In genomic region chr19:5959260-5960004, GRCh38 we compare ENCODE assay signal across 12 cellular contexts. TPM values are rescaled to one million over a fixed set of nuclear protein-coding genes. Genes with fewer than 3 reads are reported as not detected.
DNase-seq lines count a peak whose midpoint lies in the region; ATAC-seq, FAIRE-seq and TF ChIP-seq lines count a peak whose summit lies in the region.
"Had no signal": no experiment of that assay in that cellular context is flagged by ENCODE, and none has a peak within 500 bp of the region (broad histone marks: within the 10 kb centered on the region; RNA-seq: fewer than 3 reads in every experiment).

No MANE protein-coding gene starts in this region.

- WGBS in pancreas, 2 donors, result 51 to 56% methylated on average over 14 of the region's 14 CpGs

- H3K27me3 ChIP-seq in CD4-positive, CD25-positive, alpha-beta regulatory T cell (ENCODE audit: control insufficient read depth, insufficient read depth, low read length), result no peaks in the 10 kb centered on the region
- H3K27me3 ChIP-seq in pancreas, result no peaks in the 10 kb centered on the region
- H3K27me3 ChIP-seq: SJSA1 had no signal

- intact Hi-C loops in pancreas (cut with DNase I), result no loop called here

- no peak for TF ChIP-seq CTCF in endothelial cell (IDR thresholded peaks at IDR 0.05; ENCODE audit: unreplicated experiment)
- TF ChIP-seq CTCF in pancreas (IDR thresholded peaks at IDR 0.05), result no peak

- H3K36me3 ChIP-seq in CD4-positive, CD25-positive, alpha-beta regulatory T cell (ENCODE audit: control insufficient read depth, insufficient read depth, low read length), result peaks cover 5% of the 10 kb centered on the region
- H3K36me3 ChIP-seq in KOPT-K1 (ENCODE audit: insufficient read depth, low read length) (no peaks in the 10 kb centered on the region; the same call in 1 of the 2 replicates), pancreas (no peaks in the 10 kb centered on the region)

- H3K4me3 ChIP-seq in CD4-positive, CD25-positive, alpha-beta regulatory T cell (ENCODE audit: low read depth, low read length), result no peak overlapping the region
- no peak overlapping the region for H3K4me3 ChIP-seq in pancreas
- H3K4me3 ChIP-seq: SJSA1 had no signal

- peaks cover 94% of the 10 kb centered on the region for H3K4me1 ChIP-seq in CD4-positive, CD25-positive, alpha-beta regulatory T cell (ENCODE audit: control insufficient read depth, insufficient read depth, low read length, poor library complexity, severe bottlenecking)
- peaks cover 48 to 76% (median 61%) of the 10 kb centered on the region in 3 donors for H3K4me1 ChIP-seq in pancreas

- peaks cover 16 to 98% (median 63%) of the 10 kb centered on the region in 4 donors for H3K4me1 Mint-ChIP-seq in CD4-positive, CD25-positive, alpha-beta regulatory T cell
- peaks cover 44% of the 10 kb centered on the region for H3K4me1 Mint-ChIP-seq in endothelial cell (ENCODE audit: unreplicated experiment)

- peak overlapping the region; percentile 58 to 91 (median 78) for H3K4me3 Mint-ChIP-seq in CD4-positive, CD25-positive, alpha-beta regulatory T cell
- no peak overlapping the region for H3K4me3 Mint-ChIP-seq in endothelial cell (ENCODE audit: unreplicated experiment)

- peak overlapping the region; percentile 87 for H3K27ac ChIP-seq in CD4-positive, CD25-positive, alpha-beta regulatory T cell (ENCODE audit: insufficient read depth, low read length, poor library complexity, severe bottlenecking)
- H3K27ac ChIP-seq in KOPT-K1 (ENCODE audit: low read depth, low read length, poor library complexity, severe bottlenecking) (peak overlapping the region; percentile 44), pancreas (peak overlapping the region; percentile 35 to 88 (median 76))
- H3K27ac ChIP-seq: SJSA1 had no signal

- no peak for DNase-seq in CD4-positive, CD25-positive, alpha-beta regulatory T cell
- DNase-seq in endothelial cell (ENCODE audit: low spot score), result no peak
- DNase-seq in pancreas, result no peak
- DNase-seq in EL, result no peak
- DNase-seq: activated CD4-positive, CD25-positive, alpha-beta regulatory T cell treated with anti-CD3 and anti-CD28 coated beads, Interleukin-2, amount 50 U/mL, for 72 hours; NCI-H1436 treated with DMSO at 0.1 percent for 48 hours; stimulated activated naive CD4-positive, alpha-beta T cell had no signal

- H3K9me3 Mint-ChIP-seq in CD4-positive, CD25-positive, alpha-beta regulatory T cell, result no peaks in the 10 kb centered on the region
- no peaks in the 10 kb centered on the region for H3K9me3 Mint-ChIP-seq in endothelial cell (ENCODE audit: unreplicated experiment)

- no peaks in the 10 kb centered on the region for H3K9me3 ChIP-seq in CD4-positive, CD25-positive, alpha-beta regulatory T cell (ENCODE audit: control insufficient read depth in 2 of 2, low read length in 2 of 2)
- no peaks in the 10 kb centered on the region for H3K9me3 ChIP-seq in KOPT-K1 (ENCODE audit: insufficient read depth, low read length, poor library complexity, severe bottlenecking)
- H3K9me3 ChIP-seq in pancreas, result no peaks in the 10 kb centered on the region
- H3K9me3 ChIP-seq: SJSA1 had no signal

- no peaks in the 10 kb centered on the region for H3K27me3 Mint-ChIP-seq in CD4-positive, CD25-positive, alpha-beta regulatory T cell
- peaks cover 11% of the 10 kb centered on the region for H3K27me3 Mint-ChIP-seq in endothelial cell (ENCODE audit: unreplicated experiment)
- H3K27me3 Mint-ChIP-seq: progenitor cell of endocrine pancreas had no signal

- no peak for FAIRE-seq in pancreas (lab: Jason Lieb, UNC)

- no peak for ATAC-seq in CD4-positive, CD25-positive, alpha-beta regulatory T cell (ENCODE audit: low read depth in 2 of 2)
- ATAC-seq in pancreas (no peak), GM19395 (IDR thresholded peaks at IDR 0.05; ENCODE audit: unreplicated experiment) (no peak), GM18870 (IDR thresholded peaks at IDR 0.05; ENCODE audit: unreplicated experiment) (no peak)

- peak overlapping the region; percentile 99 to 100 (median 100) for H3K27ac Mint-ChIP-seq in CD4-positive, CD25-positive, alpha-beta regulatory T cell
- peak overlapping the region; percentile 66 for H3K27ac Mint-ChIP-seq in endothelial cell (ENCODE audit: unreplicated experiment)
- H3K27ac Mint-ChIP-seq: progenitor cell of endocrine pancreas had no signal

- H3K36me3 Mint-ChIP-seq in CD4-positive, CD25-positive, alpha-beta regulatory T cell, result peaks cover 12% of the 10 kb centered on the region
- peaks cover 9% of the 10 kb centered on the region for H3K36me3 Mint-ChIP-seq in endothelial cell (ENCODE audit: low read depth, unreplicated experiment)

RNA-seq across cellular contexts. Expression of gene RANBP3, which starts 18.5 kb away (rescaled TPM):
- 106 TPM for total RNA-seq in CD4-positive, CD25-positive, alpha-beta regulatory T cell
- 10 to 100 TPM in 2 of 4 donors, 1 to 10 TPM in 2; 8.0 to 12.1 (median 10.0) TPM for polyA plus RNA-seq in CD4-positive, CD25-positive, alpha-beta regulatory T cell
- 69.5 TPM for total RNA-seq in endothelial cell (ENCODE audit: unreplicated experiment)
- 10 to 100 TPM; 27.6 to 42.2 (median 34.7) TPM for total RNA-seq in pancreas
- 10 to 100 TPM; 29.1 to 39.9 TPM for polyA plus RNA-seq in pancreas

RNA-seq across cellular contexts. Expression of gene CAPS, which starts 45.4 kb away (rescaled TPM):
- 38.8 TPM for total RNA-seq in CD4-positive, CD25-positive, alpha-beta regulatory T cell
- 1 to 10 TPM; 1.2 to 3.1 (median 2.8) TPM for polyA plus RNA-seq in CD4-positive, CD25-positive, alpha-beta regulatory T cell
- total RNA-seq in endothelial cell (ENCODE audit: unreplicated experiment) (9.3 TPM), pancreas (10 to 100 TPM; 10.5 to 23.2 (median 14.0) TPM)
- 10 to 100 TPM; 62.9 to 77.2 TPM for polyA plus RNA-seq in pancreas

RNA-seq across cellular contexts. Expression of gene VMAC, which starts 54.8 kb away (rescaled TPM):
- total RNA-seq in CD4-positive, CD25-positive, alpha-beta regulatory T cell, result 25.0 TPM
- polyA plus RNA-seq in CD4-positive, CD25-positive, alpha-beta regulatory T cell, result 1 to 10 TPM; 4.9 to 9.5 (median 7.5) TPM
- total RNA-seq in endothelial cell (ENCODE audit: unreplicated experiment) (8.9 TPM), pancreas (1 to 10 TPM; 2.9 to 5.6 (median 4.6) TPM)
- polyA plus RNA-seq in pancreas, result 10 to 100 TPM in 1 of 2 donors, 1 to 10 TPM in 1; 4.0 to 10.1 TPM

RNA-seq across cellular contexts. Expression of gene NDUFA11, which starts 55.8 kb away (rescaled TPM):
- 120 TPM for total RNA-seq in CD4-positive, CD25-positive, alpha-beta regulatory T cell
- 100 to 1,000 TPM; 408 to 499 (median 465) TPM for polyA plus RNA-seq in CD4-positive, CD25-positive, alpha-beta regulatory T cell
- 211 TPM for total RNA-seq in endothelial cell (ENCODE audit: unreplicated experiment)
- total RNA-seq in pancreas, result 100 to 1,000 TPM in 1 of 6 donors, 10 to 100 TPM in 5; 58.0 to 104 (median 82.0) TPM
- 100 to 1,000 TPM; 161 to 209 TPM for polyA plus RNA-seq in pancreas
